Comparison of ENCODE assay signal across 1 cellular context in genomic region chr17:81403040-81403467, GRCh38.
TF ChIP-seq lines count a peak whose summit lies in the region.

No MANE protein-coding gene starts in this region.

TF ChIP-seq in GM23338, 12 proteins besides CTCF, POLR2A, EP300 and RAD21 (continued from another document):
- TF ChIP-seq REST (IDR thresholded peaks at IDR 0.05; ENCODE audit: unreplicated experiment) (no peak), POLR2AphosphoS5 (IDR thresholded peaks at IDR 0.05; ENCODE audit: low read depth) (no peak), NANOG (IDR thresholded peaks at IDR 0.05; ENCODE audit: borderline replicate concordance) (no peak), CREB1 (CRISPR knock-in tag; IDR thresholded peaks at IDR 0.05; ENCODE audit: low read depth) (no peak), JUNB (IDR thresholded peaks at IDR 0.05; ENCODE audit: unreplicated experiment) (no peak), ZNF331 (CRISPR knock-in tag; IDR thresholded peaks at IDR 0.05; ENCODE audit: low read depth) (no peak), STAT1 (IDR thresholded peaks at IDR 0.05; ENCODE audit: unreplicated experiment) (no peak)
